15 cellular contexts compared by ENCODE assay signal in genomic region chr5:172086312-172086975, GRCh38.
DNase-seq lines count a peak whose midpoint lies in the region; ATAC-seq and TF ChIP-seq lines count a peak whose summit lies in the region.
"Had no signal": no experiment of that assay in that cellular context is flagged by ENCODE, and none has a peak within 500 bp of the region (broad histone marks: within the 10 kb centered on the region; RNA-seq: fewer than 3 reads in every experiment).

No MANE protein-coding gene starts in this region.

- H3K9me3 Mint-ChIP-seq in nephron progenitor cell = no peaks in the 10 kb centered on the region

- peaks cover 8% of the 10 kb centered on the region for H3K4me1 Mint-ChIP-seq in nephron progenitor cell

- H3K27me3 Mint-ChIP-seq in nephron progenitor cell (ENCODE audit: low read depth, poor library complexity) = peaks cover 4% of the 10 kb centered on the region

- peak overlapping the region; percentile 29 for H3K27ac Mint-ChIP-seq in nephron progenitor cell

- H3K4me1 ChIP-seq in ascending aorta = no peaks in the 10 kb centered on the region
- H3K4me1 ChIP-seq: testis had no signal

- H3K4me3 Mint-ChIP-seq in nephron progenitor cell = no peak overlapping the region

- H3K9me3 ChIP-seq in ascending aorta = no peaks in the 10 kb centered on the region
- H3K9me3 ChIP-seq: testis had no signal

- H3K27me3 ChIP-seq in ascending aorta = no peaks in the 10 kb centered on the region
- H3K27me3 ChIP-seq: testis had no signal

- H3K36me3 ChIP-seq in ascending aorta = peaks cover 5 to 9% of the 10 kb centered on the region in 2 donors

- H3K4me3 ChIP-seq in ascending aorta = no peak overlapping the region
- H3K4me3 ChIP-seq: testis had no signal

- peak; percentile 67 for ATAC-seq in HG02870 (IDR thresholded peaks at IDR 0.05; ENCODE audit: unreplicated experiment)
- no peak for ATAC-seq in HG02840 (IDR thresholded peaks at IDR 0.05; ENCODE audit: low FRiP score, unreplicated experiment)
- ATAC-seq: esophagus mucosa, left colon had no signal

- DNase-seq in D341Med (ENCODE audit: low spot score) (peak; percentile 21), cerebellar cortex (ENCODE audit: low spot score) (peak; percentile 60), nephron progenitor cell (no peak), germinal center (ENCODE audit: low spot score) (no peak), ascending aorta (ENCODE audit: low spot score in 2 of 2) (no peak), NCI-H1092 treated with DMSO at 0.1 percent for 48 hours (lab: John Stamatoyannopoulos, UW) (no peak)
- DNase-seq: caudate nucleus, left colon, NCI-H2227 treated with DMSO at 0.1 percent for 48 hours, nucleus accumbens, testis had no signal

- no peak overlapping the region for H3K27ac ChIP-seq in ascending aorta
- H3K27ac ChIP-seq: testis, VCaP had no signal

- intact Hi-C loops in ascending aorta (cut with DNase I) = no loop called here

- TF ChIP-seq CTCF in nephron progenitor cell (IDR thresholded peaks at IDR 0.05) = no peak
- no peak for TF ChIP-seq CTCF in ascending aorta (IDR thresholded peaks at IDR 0.05)

- H3K36me3 Mint-ChIP-seq in nephron progenitor cell (ENCODE audit: low read depth) = peaks cover 5% of the 10 kb centered on the region

Comparison
In these comparisons a context has a peak if more than half of its experiments do, and no peak if none do; other contexts are left out.
1. DNase-seq: peak in D341Med (single experiment) and cerebellar cortex (single experiment); none in nephron progenitor cell (single experiment), germinal center (single experiment), ascending aorta (0 of 2) and NCI-H1092 treated with DMSO at 0.1 percent for 48 hours (single experiment).